ENCODE assay signal across 1 cellular context in the genomic region with DNA sequence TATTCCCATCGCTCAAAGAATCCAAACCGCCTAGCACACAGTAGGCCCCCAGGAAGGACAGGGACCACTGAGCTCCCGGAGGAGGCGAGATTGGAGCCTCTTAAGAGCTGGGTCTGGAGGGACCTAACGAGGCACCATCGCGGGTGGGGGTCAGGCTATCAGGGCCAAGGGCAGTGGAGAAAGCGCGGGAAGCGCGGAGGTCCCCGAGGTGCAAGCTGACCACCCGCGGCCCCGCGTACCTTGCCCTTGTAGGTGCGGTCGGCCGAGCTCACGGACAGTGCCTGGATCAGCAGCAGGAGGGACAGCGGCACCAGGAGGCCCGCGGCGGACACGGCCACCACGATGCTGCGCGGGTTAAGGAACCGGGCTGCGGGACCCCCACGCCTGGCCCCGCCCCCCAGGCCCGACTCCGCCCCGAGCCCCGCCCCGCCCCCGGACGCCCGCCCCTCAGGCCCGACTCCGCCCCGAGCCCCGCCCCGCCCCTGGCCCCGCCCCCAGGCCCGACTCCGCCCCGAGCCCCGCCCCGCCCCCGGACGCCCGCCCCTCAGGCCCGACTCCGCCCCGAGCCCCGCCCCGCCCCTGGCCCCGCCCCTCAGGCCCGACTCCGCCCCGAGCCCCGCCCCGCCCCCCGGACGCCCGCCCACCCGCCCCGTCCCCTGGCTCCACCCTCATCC.
TF ChIP-seq lines count a peak whose summit lies in the region.

No MANE protein-coding gene starts in this region.

TF ChIP-seq in GM23338, 12 proteins besides CTCF, POLR2A, EP300 and RAD21 (continued from another document):
- TF ChIP-seq, protein P1, sequence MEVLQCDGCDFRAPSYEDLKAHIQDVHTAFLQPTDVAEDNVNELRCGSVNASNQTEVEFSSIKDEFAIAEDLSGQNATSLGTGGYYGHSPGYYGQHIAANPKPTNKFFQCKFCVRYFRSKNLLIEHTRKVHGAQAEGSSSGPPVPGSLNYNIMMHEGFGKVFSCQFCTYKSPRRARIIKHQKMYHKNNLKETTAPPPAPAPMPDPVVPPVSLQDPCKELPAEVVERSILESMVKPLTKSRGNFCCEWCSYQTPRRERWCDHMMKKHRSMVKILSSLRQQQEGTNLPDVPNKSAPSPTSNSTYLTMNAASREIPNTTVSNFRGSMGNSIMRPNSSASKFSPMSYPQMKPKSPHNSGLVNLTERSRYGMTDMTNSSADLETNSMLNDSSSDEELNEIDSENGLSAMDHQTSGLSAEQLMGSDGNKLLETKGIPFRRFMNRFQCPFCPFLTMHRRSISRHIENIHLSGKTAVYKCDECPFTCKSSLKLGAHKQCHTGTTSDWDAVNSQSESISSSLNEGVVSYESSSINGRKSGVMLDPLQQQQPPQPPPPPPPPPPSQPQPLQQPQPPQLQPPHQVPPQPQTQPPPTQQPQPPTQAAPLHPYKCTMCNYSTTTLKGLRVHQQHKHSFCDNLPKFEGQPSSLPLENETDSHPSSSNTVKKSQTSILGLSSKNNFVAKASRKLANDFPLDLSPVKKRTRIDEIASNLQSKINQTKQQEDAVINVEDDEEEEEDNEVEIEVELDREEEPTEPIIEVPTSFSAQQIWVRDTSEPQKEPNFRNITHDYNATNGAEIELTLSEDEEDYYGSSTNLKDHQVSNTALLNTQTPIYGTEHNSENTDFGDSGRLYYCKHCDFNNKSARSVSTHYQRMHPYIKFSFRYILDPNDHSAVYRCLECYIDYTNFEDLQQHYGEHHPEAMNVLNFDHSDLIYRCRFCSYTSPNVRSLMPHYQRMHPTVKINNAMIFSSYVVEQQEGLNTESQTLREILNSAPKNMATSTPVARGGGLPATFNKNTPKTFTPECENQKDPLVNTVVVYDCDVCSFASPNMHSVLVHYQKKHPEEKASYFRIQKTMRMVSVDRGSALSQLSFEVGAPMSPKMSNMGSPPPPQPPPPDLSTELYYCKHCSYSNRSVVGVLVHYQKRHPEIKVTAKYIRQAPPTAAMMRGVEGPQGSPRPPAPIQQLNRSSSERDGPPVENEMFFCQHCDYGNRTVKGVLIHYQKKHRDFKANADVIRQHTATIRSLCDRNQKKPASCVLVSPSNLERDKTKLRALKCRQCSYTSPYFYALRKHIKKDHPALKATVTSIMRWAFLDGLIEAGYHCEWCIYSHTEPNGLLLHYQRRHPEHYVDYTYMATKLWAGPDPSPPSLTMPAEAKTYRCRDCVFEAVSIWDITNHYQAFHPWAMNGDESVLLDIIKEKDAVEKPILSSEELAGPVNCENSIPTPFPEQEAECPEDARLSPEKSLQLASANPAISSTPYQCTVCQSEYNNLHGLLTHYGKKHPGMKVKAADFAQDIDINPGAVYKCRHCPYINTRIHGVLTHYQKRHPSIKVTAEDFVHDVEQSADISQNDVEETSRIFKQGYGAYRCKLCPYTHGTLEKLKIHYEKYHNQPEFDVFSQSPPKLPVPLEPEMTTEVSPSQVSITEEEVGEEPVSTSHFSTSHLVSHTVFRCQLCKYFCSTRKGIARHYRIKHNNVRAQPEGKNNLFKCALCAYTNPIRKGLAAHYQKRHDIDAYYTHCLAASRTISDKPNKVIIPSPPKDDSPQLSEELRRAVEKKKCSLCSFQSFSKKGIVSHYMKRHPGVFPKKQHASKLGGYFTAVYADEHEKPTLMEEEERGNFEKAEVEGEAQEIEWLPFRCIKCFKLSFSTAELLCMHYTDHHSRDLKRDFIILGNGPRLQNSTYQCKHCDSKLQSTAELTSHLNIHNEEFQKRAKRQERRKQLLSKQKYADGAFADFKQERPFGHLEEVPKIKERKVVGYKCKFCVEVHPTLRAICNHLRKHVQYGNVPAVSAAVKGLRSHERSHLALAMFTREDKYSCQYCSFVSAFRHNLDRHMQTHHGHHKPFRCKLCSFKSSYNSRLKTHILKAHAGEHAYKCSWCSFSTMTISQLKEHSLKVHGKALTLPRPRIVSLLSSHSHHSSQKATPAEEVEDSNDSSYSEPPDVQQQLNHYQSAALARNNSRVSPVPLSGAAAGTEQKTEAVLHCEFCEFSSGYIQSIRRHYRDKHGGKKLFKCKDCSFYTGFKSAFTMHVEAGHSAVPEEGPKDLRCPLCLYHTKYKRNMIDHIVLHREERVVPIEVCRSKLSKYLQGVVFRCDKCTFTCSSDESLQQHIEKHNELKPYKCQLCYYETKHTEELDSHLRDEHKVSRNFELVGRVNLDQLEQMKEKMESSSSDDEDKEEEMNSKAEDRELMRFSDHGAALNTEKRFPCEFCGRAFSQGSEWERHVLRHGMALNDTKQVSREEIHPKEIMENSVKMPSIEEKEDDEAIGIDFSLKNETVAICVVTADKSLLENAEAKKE (CRISPR knock-in tag; IDR thresholded peaks at IDR 0.05): no peak
- TF ChIP-seq ZNF331 (CRISPR knock-in tag; IDR thresholded peaks at IDR 0.05; ENCODE audit: low read depth) (no peak), JUNB (IDR thresholded peaks at IDR 0.05; ENCODE audit: unreplicated experiment) (no peak), CREB1 (CRISPR knock-in tag; IDR thresholded peaks at IDR 0.05; ENCODE audit: low read depth) (no peak)
TF ChIP-seq in GM23338: peak in this region for 0.
